Comparison of ENCODE assay signal across 25 cellular contexts in genomic region chr2:39136799-39137198, GRCh38. TPM values are rescaled to one million over a fixed set of nuclear protein-coding genes. Genes with fewer than 3 reads are reported as not detected.
DNase-seq lines count a peak whose midpoint lies in the region; ATAC-seq and TF ChIP-seq lines count a peak whose summit lies in the region.
"Had no signal": no experiment of that assay in that cellular context is flagged by ENCODE, and none has a peak within 500 bp of the region (broad histone marks: within the 10 kb centered on the region; RNA-seq: fewer than 3 reads in every experiment).

No MANE protein-coding gene starts in this region.

- H3K4me1 ChIP-seq in CD8-positive, alpha-beta memory T cell (ENCODE audit: insufficient read depth, low read length) = peaks cover 20% of the 10 kb centered on the region
- no peaks in the 10 kb centered on the region for H3K4me1 ChIP-seq in ascending aorta
- H3K4me1 ChIP-seq: breast epithelium, foreskin keratinocyte had no signal

- CTCF ChIA-PET in activated CD4-positive, alpha-beta T cell treated with anti-CD3 and anti-CD28 coated beads for 36 hours (lab: Charles Lee) = interaction anchor here (0.6 to 1.2 kb wide), 4 partner anchors 59 to 126 kb away, joined by 3 to 4 read pairs (median 4); no protein-coding TSS in a partner anchor
- CTCF ChIA-PET in CD8-positive, alpha-beta memory T cell (lab: Charles Lee) = interaction anchor here (0.8 to 1.7 kb wide), 4 partner anchors 10 to 21 kb away, joined by 3 to 7 read pairs (median 4); partner anchors contain the start of gene SOS1
- CTCF ChIA-PET in activated CD4-positive, alpha-beta memory T cell treated with anti-CD3 and anti-CD28 coated beads, Interleukin-2, amount 10 ng/mL, durations not matched to agents 7 days and 5 days (lab: Charles Lee) = interaction anchor here (0.7 to 2.6 kb wide), 6 partner anchors 9 to 453 kb away, joined by 3 to 14 read pairs (median 4); no protein-coding TSS in a partner anchor

- no peaks in the 10 kb centered on the region for H3K36me3 ChIP-seq in CD8-positive, alpha-beta memory T cell (ENCODE audit: insufficient read depth, low read length)
- no peaks in the 10 kb centered on the region for H3K36me3 ChIP-seq in ascending aorta
- H3K36me3 ChIP-seq: breast epithelium, upper lobe of left lung had no signal

- no peak overlapping the region for H3K27ac Mint-ChIP-seq in activated CD4-positive, alpha-beta T cell treated with anti-CD3 and anti-CD28 coated beads for 36 hours
- H3K27ac Mint-ChIP-seq in CD8-positive, alpha-beta memory T cell = peak overlapping the region in 6 of 8 donors; percentile 0 to 60 (median 46)
- peak overlapping the region; percentile 89 for H3K27ac Mint-ChIP-seq in activated CD4-positive, alpha-beta memory T cell treated with anti-CD3 and anti-CD28 coated beads, Interleukin-2, amount 10 ng/mL, durations not matched to agents 7 days and 5 days
- H3K27ac Mint-ChIP-seq in effector memory CD8-positive, alpha-beta T cell = peak overlapping the region in 1 of 2 donors; percentile 71
- H3K27ac Mint-ChIP-seq: memory B cell had no signal

- peaks cover 2% of the 10 kb centered on the region for H3K27me3 Mint-ChIP-seq in activated CD4-positive, alpha-beta T cell treated with anti-CD3 and anti-CD28 coated beads for 36 hours
- H3K27me3 Mint-ChIP-seq in CD8-positive, alpha-beta memory T cell = peaks cover 0 to 2% of the 10 kb centered on the region in 2 donors
- H3K27me3 Mint-ChIP-seq in activated CD4-positive, alpha-beta memory T cell treated with anti-CD3 and anti-CD28 coated beads, Interleukin-2, amount 10 ng/mL, durations not matched to agents 7 days and 5 days = peaks cover 2% of the 10 kb centered on the region
- no peaks in the 10 kb centered on the region for H3K27me3 Mint-ChIP-seq in effector memory CD8-positive, alpha-beta T cell
- H3K27me3 Mint-ChIP-seq: memory B cell had no signal

- DNase-seq in activated CD4-positive, alpha-beta T cell treated with anti-CD3 and anti-CD28 coated beads for 36 hours = no peak
- no peak for DNase-seq in activated CD4-positive, alpha-beta T cell treated with anti-CD3 and anti-CD28 coated beads, Interleukin-2, amount 50 U/mL, for 48 hours
- peak in 1 of 5 donors; percentile 25 for DNase-seq in CD8-positive, alpha-beta memory T cell
- DNase-seq in activated CD4-positive, alpha-beta memory T cell treated with anti-CD3 and anti-CD28 coated beads, Interleukin-2, amount 10 ng/mL, durations not matched to agents 7 days and 5 days = no peak
- no peak for DNase-seq in effector memory CD8-positive, alpha-beta T cell
- no peak for DNase-seq in ascending aorta (ENCODE audit: low spot score in 2 of 2)
- DNase-seq in CD1c-positive myeloid dendritic cell (ENCODE audit: extremely low spot score) = no peak
- DNase-seq: activated CD8-positive, alpha-beta memory T cell treated with anti-CD3 and anti-CD28 coated beads for 24 hours; activated effector memory CD4-positive, alpha-beta T cell treated with Interleukin-2 at 50 U/mL for 16 hours; AML-193; amniotic stem cell; foreskin keratinocyte; KG1; NCI-H1694 treated with DMSO at 0.1 percent for 48 hours; NCI-H2171 treated with DMSO at 0.1 percent for 48 hours; NCI-H524 treated with DMSO at 0.1 percent for 48 hours; nucleus accumbens; stimulated activated CD8-positive, alpha-beta memory T cell treated with anti-CD3 and anti-CD28 coated beads, Interleukin-4, amount 100 ng/mL, for 48 hours; upper lobe of left lung had no signal

- no peaks in the 10 kb centered on the region for H3K9me3 ChIP-seq in CD8-positive, alpha-beta memory T cell (ENCODE audit: low read length)
- H3K9me3 ChIP-seq in ascending aorta = no peaks in the 10 kb centered on the region
- H3K9me3 ChIP-seq: breast epithelium, upper lobe of left lung had no signal

- H3K4me1 Mint-ChIP-seq in activated CD4-positive, alpha-beta T cell treated with anti-CD3 and anti-CD28 coated beads for 36 hours = peaks cover 39% of the 10 kb centered on the region
- peaks cover 24 to 58% (median 56%) of the 10 kb centered on the region in 3 donors for H3K4me1 Mint-ChIP-seq in CD8-positive, alpha-beta memory T cell
- H3K4me1 Mint-ChIP-seq in activated CD4-positive, alpha-beta memory T cell treated with anti-CD3 and anti-CD28 coated beads, Interleukin-2, amount 10 ng/mL, durations not matched to agents 7 days and 5 days = peaks cover 79% of the 10 kb centered on the region
- peaks cover 16 to 33% of the 10 kb centered on the region in 2 donors for H3K4me1 Mint-ChIP-seq in effector memory CD8-positive, alpha-beta T cell (ENCODE audit: low read depth in 2 of 2)

- H3K9me3 Mint-ChIP-seq in activated CD4-positive, alpha-beta T cell treated with anti-CD3 and anti-CD28 coated beads for 36 hours (ENCODE audit: low read depth) = no peaks in the 10 kb centered on the region
- H3K9me3 Mint-ChIP-seq in CD8-positive, alpha-beta memory T cell = no peaks in the 10 kb centered on the region
- no peaks in the 10 kb centered on the region for H3K9me3 Mint-ChIP-seq in activated CD4-positive, alpha-beta memory T cell treated with anti-CD3 and anti-CD28 coated beads, Interleukin-2, amount 10 ng/mL, durations not matched to agents 7 days and 5 days
- H3K9me3 Mint-ChIP-seq in effector memory CD8-positive, alpha-beta T cell = no peaks in the 10 kb centered on the region
- H3K9me3 Mint-ChIP-seq: memory B cell had no signal

- H3K36me3 Mint-ChIP-seq in activated CD4-positive, alpha-beta T cell treated with anti-CD3 and anti-CD28 coated beads for 36 hours (ENCODE audit: low read depth) = no peaks in the 10 kb centered on the region
- no peaks in the 10 kb centered on the region for H3K36me3 Mint-ChIP-seq in CD8-positive, alpha-beta memory T cell
- H3K36me3 Mint-ChIP-seq in activated CD4-positive, alpha-beta memory T cell treated with anti-CD3 and anti-CD28 coated beads, Interleukin-2, amount 10 ng/mL, durations not matched to agents 7 days and 5 days (ENCODE audit: low read depth) = peaks cover 4% of the 10 kb centered on the region
- H3K36me3 Mint-ChIP-seq in effector memory CD8-positive, alpha-beta T cell (ENCODE audit: insufficient read depth) = peaks cover 6% of the 10 kb centered on the region
- H3K36me3 Mint-ChIP-seq: memory B cell had no signal

- no peak overlapping the region for H3K4me3 Mint-ChIP-seq in activated CD4-positive, alpha-beta T cell treated with anti-CD3 and anti-CD28 coated beads for 36 hours
- H3K4me3 Mint-ChIP-seq in CD8-positive, alpha-beta memory T cell = peak overlapping the region in 6 of 7 donors; percentile 39 to 76 (median 68)
- H3K4me3 Mint-ChIP-seq in activated CD4-positive, alpha-beta memory T cell treated with anti-CD3 and anti-CD28 coated beads, Interleukin-2, amount 10 ng/mL, durations not matched to agents 7 days and 5 days = peak overlapping the region; percentile 12
- peak overlapping the region; percentile 48 to 59 for H3K4me3 Mint-ChIP-seq in effector memory CD8-positive, alpha-beta T cell
- H3K4me3 Mint-ChIP-seq: memory B cell had no signal

- POLR2A ChIA-PET in activated CD4-positive, alpha-beta T cell treated with anti-CD3 and anti-CD28 coated beads for 36 hours (lab: Charles Lee) = no interaction called here
- POLR2A ChIA-PET in CD8-positive, alpha-beta memory T cell (lab: Charles Lee) = interaction anchor here (2.2 kb wide), 2 partner anchors 12 to 16 kb away, joined by 7 to 10 read pairs; partner anchors contain the start of gene SOS1
- POLR2A ChIA-PET in activated CD4-positive, alpha-beta memory T cell treated with anti-CD3 and anti-CD28 coated beads, Interleukin-2, amount 10 ng/mL, durations not matched to agents 7 days and 5 days (lab: Charles Lee) = interaction anchor here (0.8 to 16.3 kb wide), 8 partner anchors 13 to 386 kb away, joined by 3 to 770 read pairs (median 5); partner anchors contain the start of genes SOS1 and SRSF7

- intact Hi-C loops in activated CD4-positive, alpha-beta T cell treated with anti-CD3 and anti-CD28 coated beads for 36 hours (cut with DNase I, micrococcal nuclease) = no loop called here
- intact Hi-C loops in ascending aorta (cut with DNase I) = no loop called here

- ATAC-seq in activated CD4-positive, alpha-beta T cell treated with anti-CD3 and anti-CD28 coated beads for 36 hours = peak; percentile 49
- ATAC-seq in effector memory CD8-positive, alpha-beta T cell (replicated peaks) = peak; percentile 73
- no peak for ATAC-seq in HG03196 (IDR thresholded peaks at IDR 0.05; ENCODE audit: unreplicated experiment)
- ATAC-seq: esophagus mucosa, foreskin keratinocyte, GM12878 had no signal

- H3K27me3 ChIP-seq in CD8-positive, alpha-beta memory T cell (ENCODE audit: insufficient read depth, low read length, poor library complexity, severe bottlenecking) = no peaks in the 10 kb centered on the region
- no peaks in the 10 kb centered on the region for H3K27me3 ChIP-seq in ascending aorta
- H3K27me3 ChIP-seq: breast epithelium, foreskin keratinocyte, upper lobe of left lung had no signal

- H3K27ac ChIP-seq in CD8-positive, alpha-beta memory T cell (ENCODE audit: low read depth, low read length) = no peak overlapping the region
- no peak overlapping the region for H3K27ac ChIP-seq in ascending aorta
- H3K27ac ChIP-seq: breast epithelium, foreskin keratinocyte, upper lobe of left lung, VCaP had no signal

- TF ChIP-seq CTCF in ascending aorta (IDR thresholded peaks at IDR 0.05) = no peak

- no peak overlapping the region for H3K4me3 ChIP-seq in CD8-positive, alpha-beta memory T cell (ENCODE audit: low read length)
- H3K4me3 ChIP-seq in ascending aorta = no peak overlapping the region
- H3K4me3 ChIP-seq: breast epithelium, GM12878, upper lobe of left lung had no signal

RNA-seq across cellular contexts. Expression of gene SOS1, which starts 15.9 kb away (rescaled TPM):
- 10 to 100 TPM; 30.1 to 32.0 TPM for total RNA-seq in activated CD4-positive, alpha-beta T cell treated with anti-CD3 and anti-CD28 coated beads for 36 hours
- total RNA-seq in CD8-positive, alpha-beta memory T cell = 10 to 100 TPM; 72.6 to 75.9 TPM
- 14.5 TPM for polyA plus RNA-seq in CD8-positive, alpha-beta memory T cell
- 100 to 1,000 TPM; 229 to 254 TPM for total RNA-seq in activated CD4-positive, alpha-beta memory T cell treated with anti-CD3 and anti-CD28 coated beads, Interleukin-2, amount 10 ng/mL, durations not matched to agents 7 days and 5 days
- total RNA-seq in ascending aorta = 11.3 TPM
